Comparison of ENCODE assay signal across 7 cellular contexts in the genomic region with DNA sequence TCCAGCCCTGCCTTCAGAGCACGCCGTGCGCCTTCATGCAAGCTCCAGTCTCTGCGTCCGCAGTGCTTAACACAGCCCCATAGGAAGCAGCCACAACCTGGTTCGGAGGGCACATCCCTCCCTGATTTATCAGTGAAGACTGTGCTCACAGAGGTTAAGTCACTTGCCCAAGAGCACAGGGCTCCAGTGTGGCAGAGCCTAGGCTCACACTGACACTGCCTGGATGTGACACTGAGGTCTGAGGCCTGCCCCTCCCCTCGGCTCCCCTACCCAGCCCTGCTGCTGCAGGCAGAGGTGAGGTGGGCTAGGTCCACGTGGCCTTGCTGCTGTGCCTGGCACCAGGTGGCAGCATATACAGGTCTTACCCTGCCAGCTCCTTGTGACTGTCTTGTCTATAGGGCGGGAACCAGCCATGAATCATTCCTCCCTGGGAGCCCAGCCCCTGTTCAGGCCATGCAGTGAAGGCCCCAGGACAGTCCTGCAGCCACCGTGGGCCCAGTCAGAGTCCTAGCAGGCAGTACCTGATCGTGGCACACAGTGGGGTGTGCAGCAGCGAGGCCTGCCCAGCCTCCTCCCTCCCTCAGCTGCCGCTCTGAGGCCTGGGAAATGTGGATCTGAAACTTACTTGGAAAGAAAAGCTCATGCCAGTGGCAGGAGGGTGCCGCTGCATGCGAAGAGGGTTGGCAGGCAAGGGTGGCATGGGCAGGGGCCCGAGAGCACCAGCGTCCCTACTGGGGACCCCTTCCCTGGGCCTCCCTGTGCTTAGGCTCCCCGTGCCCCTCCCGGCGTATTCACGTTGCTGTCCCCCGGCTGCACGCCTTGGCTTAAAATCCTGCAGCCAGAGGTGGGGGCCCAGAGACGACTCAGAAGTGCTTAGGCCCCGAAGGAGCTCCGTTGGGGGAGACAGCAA. TPM values are rescaled to one million over a fixed set of nuclear protein-coding genes. Genes with fewer than 3 reads are reported as not detected.
A peak's percentile ranks its signal among the peaks of the same experiment; 100 is the strongest.
DNase-seq lines count a peak whose midpoint lies in the region; ATAC-seq lines count a peak whose summit lies in the region.

No MANE protein-coding gene starts in this region.

- H2AFZ ChIP-seq in neuronal stem cell (ENCODE audit: low read length) = peak overlapping the region; percentile 100

- peaks cover 9% of the 10 kb centered on the region for H3K36me3 Mint-ChIP-seq in activated T-helper 1 cell treated with anti-CD3 and anti-CD28 coated beads, Interleukin-12 subunit alpha, Interleukin-12 subunit beta, Interleukin-2, Interleukin-4 antibody, amounts not matched to agents 30 ng/mL and 10 ng/mL and 1 ng/mL, durations not matched to agents 14 hours and 24 hours and 36 hours (ENCODE audit: low read depth)

- peak overlapping the region; percentile 89 for H3K23ac ChIP-seq in neuronal stem cell (ENCODE audit: low read depth, low read length, poor library complexity)

- peak overlapping the region; percentile 48 for H4K8ac ChIP-seq in neuronal stem cell (ENCODE audit: low read depth, low read length)

- H3K4me3 Mint-ChIP-seq in activated T-helper 1 cell treated with anti-CD3 and anti-CD28 coated beads, Interleukin-12 subunit alpha, Interleukin-12 subunit beta, Interleukin-2, Interleukin-4 antibody, amounts not matched to agents 30 ng/mL and 10 ng/mL and 1 ng/mL, durations not matched to agents 14 hours and 24 hours and 36 hours = peak overlapping the region; percentile 84

- peak overlapping the region; percentile 59 for H3K14ac ChIP-seq in neuronal stem cell (ENCODE audit: low read length)

- peak overlapping the region; percentile 58 for H3K4ac ChIP-seq in neuronal stem cell (ENCODE audit: low read length)

- ATAC-seq in GM18868 (IDR thresholded peaks at IDR 0.05; ENCODE audit: unreplicated experiment) = peak; percentile 34
- ATAC-seq in GM21717 (IDR thresholded peaks at IDR 0.05; ENCODE audit: unreplicated experiment) = no peak
- no peak for ATAC-seq in HG02759 (IDR thresholded peaks at IDR 0.05; ENCODE audit: unreplicated experiment)

- H2BK120ac ChIP-seq in neuronal stem cell (ENCODE audit: low read depth, low read length) = peak overlapping the region; percentile 56

- DNase-seq in NCI-H526 treated with DMSO at 0.1 percent for 48 hours (lab: John Stamatoyannopoulos, UW) (peak; percentile 31), fibroblast of peridontal ligament (ENCODE audit: extremely low read depth) (peak; percentile 35), neuronal stem cell (ENCODE audit: low spot score) (no peak)
- peak; percentile 38 for DNase-seq in activated T-helper 1 cell treated with anti-CD3 and anti-CD28 coated beads, Interleukin-12 subunit alpha, Interleukin-12 subunit beta, Interleukin-2, Interleukin-4 antibody, amounts not matched to agents 30 ng/mL and 10 ng/mL and 1 ng/mL, durations not matched to agents 14 hours and 24 hours and 36 hours (ENCODE audit: low spot score)

- H3K9me3 ChIP-seq in neuronal stem cell (replicated peaks in 1 of 2; ENCODE audit: control insufficient read depth in 2 of 2, insufficient read depth in 1 of 2, low read depth in 1 of 2, low read length in 2 of 2) = no peaks in the 10 kb centered on the region

- H3K4me1 ChIP-seq in neuronal stem cell (ENCODE audit: control insufficient read depth in 2 of 2, insufficient read depth in 1 of 2, low read depth in 1 of 2, low read length in 2 of 2) = peaks cover 21 to 23% of the 10 kb centered on the region in 2 donors

- peak overlapping the region; percentile 63 for H2BK12ac ChIP-seq in neuronal stem cell (ENCODE audit: low read length)

- peaks cover 12% of the 10 kb centered on the region for H3K79me1 ChIP-seq in neuronal stem cell (ENCODE audit: low read depth, low read length)

- WGBS in neuronal stem cell (ENCODE audit: extremely low coverage in 2 of 2, insufficient read length in 2 of 2, insufficient replicate concordance in 1 of 2), 2 donors = no CpG with 5 or more reads among the region's 26 CpGs

- peaks cover 8 to 20% of the 10 kb centered on the region in 2 donors for H3K36me3 ChIP-seq in neuronal stem cell (replicated peaks in 1 of 2; ENCODE audit: control insufficient read depth in 2 of 2, insufficient read depth in 2 of 2, low read length in 2 of 2)

- intact Hi-C loops in activated T-helper 1 cell treated with anti-CD3 and anti-CD28 coated beads, Interleukin-12 subunit alpha, Interleukin-12 subunit beta, Interleukin-2, Interleukin-4 antibody, amounts not matched to agents 30 ng/mL and 10 ng/mL and 1 ng/mL, durations not matched to agents 14 hours and 24 hours and 36 hours (cut with micrococcal nuclease) = loop anchor here (1.0 to 5.0 kb wide), 6 partner anchors 23 to 176 kb away; a partner anchor contains a TSS

- H2AK5ac ChIP-seq in neuronal stem cell (ENCODE audit: low read depth, low read length) = peak overlapping the region; percentile 92

- H3K4me1 Mint-ChIP-seq in activated T-helper 1 cell treated with anti-CD3 and anti-CD28 coated beads, Interleukin-12 subunit alpha, Interleukin-12 subunit beta, Interleukin-2, Interleukin-4 antibody, amounts not matched to agents 30 ng/mL and 10 ng/mL and 1 ng/mL, durations not matched to agents 14 hours and 24 hours and 36 hours (ENCODE audit: low read depth) = peaks cover 41% of the 10 kb centered on the region

- no peaks in the 10 kb centered on the region for H3K27me3 Mint-ChIP-seq in activated T-helper 1 cell treated with anti-CD3 and anti-CD28 coated beads, Interleukin-12 subunit alpha, Interleukin-12 subunit beta, Interleukin-2, Interleukin-4 antibody, amounts not matched to agents 30 ng/mL and 10 ng/mL and 1 ng/mL, durations not matched to agents 14 hours and 24 hours and 36 hours (ENCODE audit: insufficient read depth)

- peak overlapping the region; percentile 82 for H3K27ac Mint-ChIP-seq in activated T-helper 1 cell treated with anti-CD3 and anti-CD28 coated beads, Interleukin-12 subunit alpha, Interleukin-12 subunit beta, Interleukin-2, Interleukin-4 antibody, amounts not matched to agents 30 ng/mL and 10 ng/mL and 1 ng/mL, durations not matched to agents 14 hours and 24 hours and 36 hours

- H2BK15ac ChIP-seq in neuronal stem cell (ENCODE audit: low read length) = peak overlapping the region; percentile 99

- H3K4me2 ChIP-seq in neuronal stem cell (ENCODE audit: insufficient read depth, low read length, poor library complexity, severe bottlenecking) = peak overlapping the region; percentile 92

- peaks cover 8% of the 10 kb centered on the region for H3K9me3 Mint-ChIP-seq in activated T-helper 1 cell treated with anti-CD3 and anti-CD28 coated beads, Interleukin-12 subunit alpha, Interleukin-12 subunit beta, Interleukin-2, Interleukin-4 antibody, amounts not matched to agents 30 ng/mL and 10 ng/mL and 1 ng/mL, durations not matched to agents 14 hours and 24 hours and 36 hours

- H2BK5ac ChIP-seq in neuronal stem cell (ENCODE audit: low read length) = peak overlapping the region; percentile 68

- peaks cover 0 to 2% (median 0%) of the 10 kb centered on the region in 3 experiments for H3K27me3 ChIP-seq in neuronal stem cell (ENCODE audit: control insufficient read depth in 3 of 3, insufficient read depth in 3 of 3, low read depth in 1 of 3, low read length in 3 of 3)

- H3K9ac ChIP-seq in neuronal stem cell (ENCODE audit: low read depth, low read length, poor library complexity) = peak overlapping the region; percentile 71

- H3K27ac ChIP-seq in neuronal stem cell (replicated peaks; ENCODE audit: low read length) = no peak overlapping the region

- H3K4me3 ChIP-seq in neuronal stem cell (ENCODE audit: low read length in 2 of 2) = peak overlapping the region in 1 of 2 donors; percentile 72

- H3K18ac ChIP-seq in neuronal stem cell (ENCODE audit: low read length) = peak overlapping the region; percentile 99

- peak overlapping the region; percentile 68 for H4K91ac ChIP-seq in neuronal stem cell (ENCODE audit: low read depth, low read length, poor library complexity)

RNA-seq across cellular contexts. Expression of a gene that starts 1.2 kb away (rescaled TPM):
- 69.6 and 76.5 TPM in 2 replicates for total RNA-seq in activated T-helper 1 cell treated with anti-CD3 and anti-CD28 coated beads, Interleukin-12 subunit alpha, Interleukin-12 subunit beta, Interleukin-2, Interleukin-4 antibody, amounts not matched to agents 30 ng/mL and 10 ng/mL and 1 ng/mL, durations not matched to agents 14 hours and 24 hours and 36 hours
- polyA plus RNA-seq in neuronal stem cell (2013, experiment 1 of 2) = 50.9 TPM
- polyA plus RNA-seq in neuronal stem cell (2013, experiment 2 of 2) = 51.4 TPM

RNA-seq across cellular contexts. Expression of a gene that starts 23.2 kb away (rescaled TPM):
- total RNA-seq in activated T-helper 1 cell treated with anti-CD3 and anti-CD28 coated beads, Interleukin-12 subunit alpha, Interleukin-12 subunit beta, Interleukin-2, Interleukin-4 antibody, amounts not matched to agents 30 ng/mL and 10 ng/mL and 1 ng/mL, durations not matched to agents 14 hours and 24 hours and 36 hours = 42.4 and 48.1 TPM in 2 replicates
- 10.2 TPM for polyA plus RNA-seq in neuronal stem cell (2013, experiment 1 of 2)
- 10.6 TPM for polyA plus RNA-seq in neuronal stem cell (2013, experiment 2 of 2)
